ENCODE assay signal across 17 cellular contexts in genomic region chr13:99380402-99380801, GRCh38.
A peak's percentile ranks its signal among the peaks of the same experiment; 100 is the strongest.
DNase-seq lines count a peak whose midpoint lies in the region; ATAC-seq, FAIRE-seq and TF ChIP-seq lines count a peak whose summit lies in the region.
"Had no signal": no experiment of that assay in that cellular context is flagged by ENCODE, and none has a peak within 500 bp of the region (broad histone marks: within the 10 kb centered on the region; RNA-seq: fewer than 3 reads in every experiment).

No MANE protein-coding gene starts in this region.

- POLR2A ChIA-PET in activated CD4-positive, alpha-beta T cell treated with anti-CD3 and anti-CD28 coated beads, Interleukin-2, amount 10 ng/mL, durations not matched to agents 7 days and 5 days (lab: Charles Lee), result interaction anchor here (0.6 kb wide), 1 partner anchor 28 kb away, joined by 3 read pairs; no protein-coding TSS in a partner anchor
- POLR2A ChIA-PET in GM10248 (lab: Yijun Ruan, JAX), result no interaction called here

- ATAC-seq in natural killer cell (peak in 1 of 3 donors; percentile 1), GM21526 (IDR thresholded peaks at IDR 0.05; ENCODE audit: low FRiP score, unreplicated experiment) (no peak)
- ATAC-seq: A549, body of pancreas, HepG2 had no signal

- no peaks in the 10 kb centered on the region for H3K27me3 Mint-ChIP-seq in activated CD4-positive, alpha-beta T cell treated with anti-CD3 and anti-CD28 coated beads, Interleukin-2, amount 10 ng/mL, durations not matched to agents 7 days and 5 days
- no peaks in the 10 kb centered on the region for H3K27me3 Mint-ChIP-seq in activated naive CD8-positive, alpha-beta T cell treated with anti-CD3 and anti-CD28 coated beads for 36 hours
- H3K27me3 Mint-ChIP-seq in natural killer cell (ENCODE audit: low read depth in 2 of 2), result peaks cover 0 to 3% of the 10 kb centered on the region in 2 donors

- H3K27ac Mint-ChIP-seq in activated CD4-positive, alpha-beta T cell treated with anti-CD3 and anti-CD28 coated beads, Interleukin-2, amount 10 ng/mL, durations not matched to agents 7 days and 5 days, result peak overlapping the region; percentile 91
- peak overlapping the region; percentile 96 for H3K27ac Mint-ChIP-seq in activated naive CD8-positive, alpha-beta T cell treated with anti-CD3 and anti-CD28 coated beads for 36 hours
- H3K27ac Mint-ChIP-seq in natural killer cell, result peak overlapping the region; percentile 87 to 88

- CTCF ChIA-PET in activated CD4-positive, alpha-beta T cell treated with anti-CD3 and anti-CD28 coated beads, Interleukin-2, amount 10 ng/mL, durations not matched to agents 7 days and 5 days (lab: Charles Lee), result interaction anchor here (1.0 to 9.4 kb wide), 5 partner anchors 50 to 204 kb away, joined by 3 to 93 read pairs (median 3); no protein-coding TSS in a partner anchor
- CTCF ChIA-PET in GM10248 (lab: Yijun Ruan, JAX), result interaction anchor here (0.9 to 23.0 kb wide), 11 partner anchors 12 to 127 kb away, joined by 3 to 450 read pairs (median 7); no protein-coding TSS in a partner anchor

- H3K4me3 Mint-ChIP-seq in activated CD4-positive, alpha-beta T cell treated with anti-CD3 and anti-CD28 coated beads, Interleukin-2, amount 10 ng/mL, durations not matched to agents 7 days and 5 days, result no peak overlapping the region
- no peak overlapping the region for H3K4me3 Mint-ChIP-seq in activated naive CD8-positive, alpha-beta T cell treated with anti-CD3 and anti-CD28 coated beads for 36 hours
- peak overlapping the region; percentile 75 for H3K4me3 Mint-ChIP-seq in natural killer cell

- TF ChIP-seq CTCF in natural killer cell (IDR thresholded peaks at IDR 0.05) (no peak), GM10248 (IDR thresholded peaks at IDR 0.05; ENCODE audit: control extremely low read depth, extremely low read depth, low read depth, missing control alignments) (no peak)

- peak; percentile 5 for DNase-seq in activated CD4-positive, alpha-beta T cell treated with anti-CD3 and anti-CD28 coated beads, Interleukin-2, amount 10 ng/mL, durations not matched to agents 7 days and 5 days
- DNase-seq in activated CD4-positive, alpha-beta T cell treated with anti-CD3 and anti-CD28 coated beads, Interleukin-2, amount 50 U/mL, for 4 hours, result no peak
- DNase-seq in GM19239 (ENCODE audit: insufficient read length, low spot score) (no peak), natural killer cell (no peak), GM10248 (ENCODE audit: extremely low spot score) (no peak), NCI-H1436 treated with DMSO at 0.1 percent for 48 hours (lab: John Stamatoyannopoulos, UW) (no peak)
- DNase-seq in activated naive CD8-positive, alpha-beta T cell treated with anti-CD3 and anti-CD28 coated beads for 36 hours, result no peak
- DNase-seq: body of pancreas, colonic mucosa, DMS 273 treated with DMSO at 0.1 percent for 48 hours, GDM1, HCEC 1CT, NCI-H146, NCI-H526 treated with DMSO at 0.1 percent for 48 hours had no signal

- intact Hi-C loops in natural killer cell (cut with micrococcal nuclease), result loop anchor here (2.0 to 5.0 kb wide), 3 partner anchors 38 to 108 kb away; no protein-coding TSS in a partner anchor

- H3K36me3 Mint-ChIP-seq in activated CD4-positive, alpha-beta T cell treated with anti-CD3 and anti-CD28 coated beads, Interleukin-2, amount 10 ng/mL, durations not matched to agents 7 days and 5 days (ENCODE audit: low read depth), result peaks cover 62% of the 10 kb centered on the region
- H3K36me3 Mint-ChIP-seq in activated naive CD8-positive, alpha-beta T cell treated with anti-CD3 and anti-CD28 coated beads for 36 hours, result peaks cover 54% of the 10 kb centered on the region
- H3K36me3 Mint-ChIP-seq in natural killer cell, result no peaks in the 10 kb centered on the region

- no peaks in the 10 kb centered on the region for H3K9me3 Mint-ChIP-seq in activated CD4-positive, alpha-beta T cell treated with anti-CD3 and anti-CD28 coated beads, Interleukin-2, amount 10 ng/mL, durations not matched to agents 7 days and 5 days
- H3K9me3 Mint-ChIP-seq in activated naive CD8-positive, alpha-beta T cell treated with anti-CD3 and anti-CD28 coated beads for 36 hours, result no peaks in the 10 kb centered on the region
- no peaks in the 10 kb centered on the region for H3K9me3 Mint-ChIP-seq in natural killer cell

- H3K4me1 Mint-ChIP-seq in activated CD4-positive, alpha-beta T cell treated with anti-CD3 and anti-CD28 coated beads, Interleukin-2, amount 10 ng/mL, durations not matched to agents 7 days and 5 days, result peaks cover 92% of the 10 kb centered on the region
- H3K4me1 Mint-ChIP-seq in activated naive CD8-positive, alpha-beta T cell treated with anti-CD3 and anti-CD28 coated beads for 36 hours, result peaks cover 86% of the 10 kb centered on the region
- H3K4me1 Mint-ChIP-seq in natural killer cell, result peaks cover 56 to 62% of the 10 kb centered on the region in 2 donors

- peak; percentile 86 for FAIRE-seq in GM19239 (lab: Jason Lieb, UNC)
- FAIRE-seq: A549, HepG2 had no signal
